ENCODE assay signal across 12 cellular contexts in genomic region chr6:113122060-113122459, GRCh38.
DNase-seq lines count a peak whose midpoint lies in the region; ATAC-seq and TF ChIP-seq lines count a peak whose summit lies in the region.
"Had no signal": no experiment of that assay in that cellular context is flagged by ENCODE, and none has a peak within 500 bp of the region (broad histone marks: within the 10 kb centered on the region; RNA-seq: fewer than 3 reads in every experiment).

No MANE protein-coding gene starts in this region.

- no peak overlapping the region for H3K23ac ChIP-seq in trophoblast cell (ENCODE audit: low read length)

- H2BK120ac ChIP-seq in trophoblast cell (ENCODE audit: insufficient read depth, low read length, poor library complexity), result peak overlapping the region; percentile 46

- H3K27ac Mint-ChIP-seq in T-helper 17 cell, result no peak overlapping the region
- H3K27ac Mint-ChIP-seq: naive B cell had no signal

- no peak overlapping the region for H2AFZ ChIP-seq in trophoblast cell (ENCODE audit: insufficient read depth, low read length, poor library complexity)

- H2AK5ac ChIP-seq in trophoblast cell (ENCODE audit: low read length), result no peak overlapping the region

- peaks cover 12% of the 10 kb centered on the region for H3K79me1 ChIP-seq in trophoblast cell (ENCODE audit: low read length)

- H3K14ac ChIP-seq in trophoblast cell (ENCODE audit: low read length), result no peak overlapping the region

- H3K4me3 ChIP-seq in H7 (ENCODE audit: insufficient read depth, low read depth, low read length) (no peak overlapping the region), SJSA1 (no peak overlapping the region), fibroblast of villous mesenchyme (ENCODE audit: low read depth, low read length) (no peak overlapping the region), trophoblast cell (ENCODE audit: low read depth, low read length) (no peak overlapping the region)

- H3K4me1 Mint-ChIP-seq in T-helper 17 cell, result no peaks in the 10 kb centered on the region
- H3K4me1 Mint-ChIP-seq: naive B cell had no signal

- no peaks in the 10 kb centered on the region for H3K27me3 ChIP-seq in H7 (ENCODE audit: control insufficient read depth, insufficient read depth, low read length)
- H3K27me3 ChIP-seq in SJSA1 (replicated peaks), result no peaks in the 10 kb centered on the region
- no peaks in the 10 kb centered on the region for H3K27me3 ChIP-seq in trophoblast cell (ENCODE audit: insufficient read depth, low read length)

- H3K9me3 ChIP-seq in SJSA1 (replicated peaks) (no peaks in the 10 kb centered on the region), trophoblast cell (ENCODE audit: insufficient read depth, low read depth, low read length) (no peaks in the 10 kb centered on the region), T-helper 17 cell (ENCODE audit: control insufficient read depth, low read length, poor library complexity, severe bottlenecking) (no peaks in the 10 kb centered on the region)

- TF ChIP-seq CTCF in fibroblast of villous mesenchyme (IDR thresholded peaks at IDR 0.05; ENCODE audit: insufficient read depth, low read depth, low read length), result peak; percentile 49

- no peak overlapping the region for H3K18ac ChIP-seq in trophoblast cell (ENCODE audit: low read length)

- no peak overlapping the region for H2BK12ac ChIP-seq in trophoblast cell (ENCODE audit: low read length)

- no CpG with 5 or more reads among the region's 1 CpG for WGBS in trophoblast cell (ENCODE audit: extremely low coverage, insufficient coverage, insufficient read length)

- H4K91ac ChIP-seq in trophoblast cell (ENCODE audit: low read depth, low read length), result no peak overlapping the region

- no peaks in the 10 kb centered on the region for H3K36me3 Mint-ChIP-seq in T-helper 17 cell (ENCODE audit: low read depth)
- H3K36me3 Mint-ChIP-seq: naive B cell had no signal

- H3K27me3 Mint-ChIP-seq in T-helper 17 cell, result no peaks in the 10 kb centered on the region

- H3K27ac ChIP-seq in SJSA1, result peak overlapping the region; percentile 91
- H3K27ac ChIP-seq in trophoblast cell (ENCODE audit: low read depth, low read length), result peak overlapping the region; percentile 85
- H3K27ac ChIP-seq: WERI-Rb-1 had no signal

- H3K36me3 ChIP-seq in H7 (replicated peaks; ENCODE audit: control insufficient read depth, insufficient read depth, low read length), result no peaks in the 10 kb centered on the region
- no peaks in the 10 kb centered on the region for H3K36me3 ChIP-seq in SJSA1
- H3K36me3 ChIP-seq in trophoblast cell (ENCODE audit: control insufficient read depth in 1 of 2, insufficient read depth in 2 of 2, low read length in 2 of 2), result no peaks in the 10 kb centered on the region
- H3K36me3 ChIP-seq: WERI-Rb-1 had no signal

- no peak overlapping the region for H3K4me3 Mint-ChIP-seq in T-helper 17 cell
- H3K4me3 Mint-ChIP-seq: naive B cell had no signal

- no peak overlapping the region for H3K4me2 ChIP-seq in trophoblast cell (ENCODE audit: low read length)

- ATAC-seq in T-helper 17 cell, result no peak
- ATAC-seq in HG03280 (IDR thresholded peaks at IDR 0.05; ENCODE audit: unreplicated experiment), result no peak
- no peak for ATAC-seq in HG02623 (IDR thresholded peaks at IDR 0.05; ENCODE audit: unreplicated experiment)
- no peak for ATAC-seq in HG02678 (IDR thresholded peaks at IDR 0.05; ENCODE audit: unreplicated experiment)

- H4K8ac ChIP-seq in trophoblast cell (ENCODE audit: low read depth, low read length), result no peak overlapping the region

- H3K79me2 ChIP-seq in trophoblast cell (ENCODE audit: control insufficient read depth, insufficient read depth, low read length, poor library complexity), result no peaks in the 10 kb centered on the region

- H3K9ac ChIP-seq in trophoblast cell (ENCODE audit: low read length), result no peak overlapping the region

- no peak overlapping the region for H2BK5ac ChIP-seq in trophoblast cell (ENCODE audit: low read depth, low read length, poor library complexity)

- no peak overlapping the region for H3K4ac ChIP-seq in trophoblast cell (ENCODE audit: low read depth, low read length)

- H3K4me1 ChIP-seq in SJSA1 (replicated peaks) (peaks cover 36% of the 10 kb centered on the region), trophoblast cell (ENCODE audit: control insufficient read depth in 1 of 2, insufficient read depth in 2 of 2, low read length in 2 of 2) (peaks cover 0 to 3% of the 10 kb centered on the region in 2 experiments)

- DNase-seq in H7, result peak; percentile 18
- DNase-seq in SJSA1 (ENCODE audit: low read depth in 1 of 2, low spot score in 2 of 2), result peak; percentile 88 to 96
- DNase-seq in fibroblast of villous mesenchyme (ENCODE audit: low read depth), result peak; percentile 84
- peak; percentile 25 to 60 for DNase-seq in trophoblast cell
- no peak for DNase-seq in T-helper 17 cell
- DNase-seq: caudate nucleus, naive B cell, NCI-H1417, WERI-Rb-1 had no signal

- no peak overlapping the region for H4K12ac ChIP-seq in trophoblast cell (ENCODE audit: low read depth, low read length)

Comparison
In these comparisons a context has a peak if more than half of its experiments do, and no peak if none do; other contexts are left out.
1. DNase-seq: peak in H7 (single experiment), SJSA1 (2 of 2), fibroblast of villous mesenchyme (single experiment) and trophoblast cell (2 of 2); none in T-helper 17 cell (0 of 3).